1 cellular context compared by ENCODE assay signal in the genomic region with DNA sequence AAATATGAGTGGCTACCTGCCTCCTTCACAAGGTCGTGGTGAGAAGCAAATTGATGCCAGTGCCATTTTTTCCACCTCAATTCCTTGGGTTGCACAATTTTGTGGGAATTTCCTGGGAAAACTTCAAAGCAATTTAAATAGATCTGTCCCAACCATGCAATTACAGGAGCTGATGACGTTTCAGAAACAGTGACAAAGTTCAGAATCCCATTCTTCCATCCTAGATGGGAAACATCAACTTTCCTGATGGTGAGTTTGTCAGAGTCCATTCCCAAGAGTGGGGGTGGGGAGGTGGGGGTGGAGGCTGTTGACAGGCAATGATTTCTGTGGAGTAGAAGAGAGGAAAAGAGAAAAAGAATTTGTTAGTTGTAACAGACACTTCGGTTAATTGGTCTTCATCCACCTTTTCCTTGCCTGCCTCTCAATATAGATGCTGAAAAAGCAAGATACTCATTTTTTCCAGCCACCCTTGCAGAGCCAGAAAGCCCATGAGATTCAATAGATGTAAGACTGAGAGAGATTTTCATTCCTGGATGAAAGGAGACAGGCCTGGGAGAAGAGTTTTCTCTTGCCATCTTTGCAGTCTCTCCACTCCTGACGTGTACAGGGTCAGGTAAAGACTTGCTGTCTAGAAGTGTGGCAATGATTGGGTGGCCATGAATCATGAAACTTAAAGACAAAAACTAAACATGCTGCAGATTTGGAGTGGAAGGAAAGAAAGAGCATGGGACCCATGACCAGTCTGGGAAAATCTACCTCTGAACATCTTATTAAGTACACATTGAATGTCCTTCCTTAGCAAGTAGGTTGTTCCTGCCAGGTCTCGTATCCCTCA.
TF ChIP-seq lines count a peak whose summit lies in the region.

No MANE protein-coding gene starts in this region.

TF ChIP-seq in HepG2, 621 proteins besides CTCF, POLR2A, EP300 and RAD21 (continued from another document and continues in another):
- no peak for TF ChIP-seq ZNF318 (CRISPR knock-in tag; IDR thresholded peaks at IDR 0.05)
- TF ChIP-seq TFAP4 (IDR thresholded peaks at IDR 0.05; ENCODE audit: borderline replicate concordance, low read depth): no peak
- TF ChIP-seq ZBTB20 (CRISPR knock-in tag; IDR thresholded peaks at IDR 0.05; ENCODE audit: borderline replicate concordance, low read depth): peak; percentile 29; the same call in 1 of the 2 replicates
- no peak for TF ChIP-seq ARID2 (CRISPR knock-in tag; IDR thresholded peaks at IDR 0.05; ENCODE audit: borderline replicate concordance)
- TF ChIP-seq, protein P1, sequence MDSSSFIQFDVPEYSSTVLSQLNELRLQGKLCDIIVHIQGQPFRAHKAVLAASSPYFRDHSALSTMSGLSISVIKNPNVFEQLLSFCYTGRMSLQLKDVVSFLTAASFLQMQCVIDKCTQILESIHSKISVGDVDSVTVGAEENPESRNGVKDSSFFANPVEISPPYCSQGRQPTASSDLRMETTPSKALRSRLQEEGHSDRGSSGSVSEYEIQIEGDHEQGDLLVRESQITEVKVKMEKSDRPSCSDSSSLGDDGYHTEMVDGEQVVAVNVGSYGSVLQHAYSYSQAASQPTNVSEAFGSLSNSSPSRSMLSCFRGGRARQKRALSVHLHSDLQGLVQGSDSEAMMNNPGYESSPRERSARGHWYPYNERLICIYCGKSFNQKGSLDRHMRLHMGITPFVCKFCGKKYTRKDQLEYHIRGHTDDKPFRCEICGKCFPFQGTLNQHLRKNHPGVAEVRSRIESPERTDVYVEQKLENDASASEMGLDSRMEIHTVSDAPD (CRISPR knock-in tag; IDR thresholded peaks at IDR 0.05): 0 out of 2 replicates have a peak, but pooled peaks have one; percentile 10
- TF ChIP-seq, protein P2, sequence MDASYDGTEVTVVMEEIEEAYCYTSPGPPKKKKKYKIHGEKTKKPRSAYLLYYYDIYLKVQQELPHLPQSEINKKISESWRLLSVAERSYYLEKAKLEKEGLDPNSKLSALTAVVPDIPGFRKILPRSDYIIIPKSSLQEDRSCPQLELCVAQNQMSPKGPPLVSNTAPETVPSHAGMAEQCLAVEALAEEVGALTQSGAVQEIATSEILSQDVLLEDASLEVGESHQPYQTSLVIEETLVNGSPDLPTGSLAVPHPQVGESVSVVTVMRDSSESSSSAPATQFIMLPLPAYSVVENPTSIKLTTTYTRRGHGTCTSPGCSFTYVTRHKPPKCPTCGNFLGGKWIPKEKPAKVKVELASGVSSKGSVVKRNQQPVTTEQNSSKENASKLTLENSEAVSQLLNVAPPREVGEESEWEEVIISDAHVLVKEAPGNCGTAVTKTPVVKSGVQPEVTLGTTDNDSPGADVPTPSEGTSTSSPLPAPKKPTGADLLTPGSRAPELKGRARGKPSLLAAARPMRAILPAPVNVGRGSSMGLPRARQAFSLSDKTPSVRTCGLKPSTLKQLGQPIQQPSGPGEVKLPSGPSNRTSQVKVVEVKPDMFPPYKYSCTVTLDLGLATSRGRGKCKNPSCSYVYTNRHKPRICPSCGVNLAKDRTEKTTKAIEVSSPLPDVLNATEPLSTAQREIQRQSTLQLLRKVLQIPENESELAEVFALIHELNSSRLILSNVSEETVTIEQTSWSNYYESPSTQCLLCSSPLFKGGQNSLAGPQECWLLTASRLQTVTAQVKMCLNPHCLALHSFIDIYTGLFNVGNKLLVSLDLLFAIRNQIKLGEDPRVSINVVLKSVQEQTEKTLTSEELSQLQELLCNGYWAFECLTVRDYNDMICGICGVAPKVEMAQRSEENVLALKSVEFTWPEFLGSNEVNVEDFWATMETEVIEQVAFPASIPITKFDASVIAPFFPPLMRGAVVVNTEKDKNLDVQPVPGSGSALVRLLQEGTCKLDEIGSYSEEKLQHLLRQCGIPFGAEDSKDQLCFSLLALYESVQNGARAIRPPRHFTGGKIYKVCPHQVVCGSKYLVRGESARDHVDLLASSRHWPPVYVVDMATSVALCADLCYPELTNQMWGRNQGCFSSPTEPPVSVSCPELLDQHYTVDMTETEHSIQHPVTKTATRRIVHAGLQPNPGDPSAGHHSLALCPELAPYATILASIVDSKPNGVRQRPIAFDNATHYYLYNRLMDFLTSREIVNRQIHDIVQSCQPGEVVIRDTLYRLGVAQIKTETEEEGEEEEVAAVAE (CRISPR knock-in tag; IDR thresholded peaks at IDR 0.05; ENCODE audit: borderline replicate concordance): 0 out of 2 replicates have a peak, but pooled peaks have one; percentile 35
- no peak for TF ChIP-seq ATM (IDR thresholded peaks at IDR 0.05; ENCODE audit: borderline replicate concordance)
- peak; percentile 92 for TF ChIP-seq RBM22 (optimal IDR thresholded peaks at IDR 0.05; ENCODE audit: low read length)
- TF ChIP-seq CSRNP2 (CRISPR knock-in tag; conservative IDR thresholded peaks at IDR 0.05; ENCODE audit: low read depth): no peak
- no peak for TF ChIP-seq ARNTL (CRISPR knock-in tag; IDR thresholded peaks at IDR 0.05)
- TF ChIP-seq, protein P3, sequence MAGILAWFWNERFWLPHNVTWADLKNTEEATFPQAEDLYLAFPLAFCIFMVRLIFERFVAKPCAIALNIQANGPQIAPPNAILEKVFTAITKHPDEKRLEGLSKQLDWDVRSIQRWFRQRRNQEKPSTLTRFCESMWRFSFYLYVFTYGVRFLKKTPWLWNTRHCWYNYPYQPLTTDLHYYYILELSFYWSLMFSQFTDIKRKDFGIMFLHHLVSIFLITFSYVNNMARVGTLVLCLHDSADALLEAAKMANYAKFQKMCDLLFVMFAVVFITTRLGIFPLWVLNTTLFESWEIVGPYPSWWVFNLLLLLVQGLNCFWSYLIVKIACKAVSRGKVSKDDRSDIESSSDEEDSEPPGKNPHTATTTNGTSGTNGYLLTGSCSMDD (CRISPR knock-in tag; IDR thresholded peaks at IDR 0.05): no peak
- TF ChIP-seq, protein P4, sequence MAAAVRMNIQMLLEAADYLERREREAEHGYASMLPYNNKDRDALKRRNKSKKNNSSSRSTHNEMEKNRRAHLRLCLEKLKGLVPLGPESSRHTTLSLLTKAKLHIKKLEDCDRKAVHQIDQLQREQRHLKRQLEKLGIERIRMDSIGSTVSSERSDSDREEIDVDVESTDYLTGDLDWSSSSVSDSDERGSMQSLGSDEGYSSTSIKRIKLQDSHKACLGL (CRISPR knock-in tag; IDR thresholded peaks at IDR 0.05): no peak
- peak; percentile 76; the same call in 1 of the 2 replicates for TF ChIP-seq FOXK1 (CRISPR knock-in tag; IDR thresholded peaks at IDR 0.05; ENCODE audit: borderline replicate concordance, low read depth)
- no peak for TF ChIP-seq PREB (CRISPR knock-in tag; IDR thresholded peaks at IDR 0.05)
- 0 out of 2 replicates have a peak, but pooled peaks have one; percentile 45 for TF ChIP-seq SAFB2 (CRISPR knock-in tag; IDR thresholded peaks at IDR 0.05; ENCODE audit: borderline replicate concordance, low read depth)
- peak; percentile 72 for TF ChIP-seq TEAD3 (CRISPR knock-in tag; optimal IDR thresholded peaks at IDR 0.05; ENCODE audit: borderline replicate concordance)
- no peak for TF ChIP-seq MTF1 (CRISPR knock-in tag; IDR thresholded peaks at IDR 0.05)
- TF ChIP-seq HBP1 (CRISPR knock-in tag; IDR thresholded peaks at IDR 0.05; ENCODE audit: low read depth): 0 out of 2 replicates have a peak, but pooled peaks have one; percentile 46
- TF ChIP-seq ZFY (CRISPR knock-in tag; IDR thresholded peaks at IDR 0.05): no peak
- no peak for TF ChIP-seq ZNF451 (CRISPR knock-in tag; IDR thresholded peaks at IDR 0.05)
- no peak for TF ChIP-seq ZNF33B (CRISPR knock-in tag; IDR thresholded peaks at IDR 0.05)
- no peak for TF ChIP-seq ZBTB14 (CRISPR knock-in tag; IDR thresholded peaks at IDR 0.05)
- no peak for TF ChIP-seq ZNF354B (CRISPR knock-in tag; IDR thresholded peaks at IDR 0.05)
- peak; percentile 47; the same call in 1 of the 2 replicates for TF ChIP-seq ZNF772 (CRISPR knock-in tag; IDR thresholded peaks at IDR 0.05)
- TF ChIP-seq GABPA (IDR thresholded peaks at IDR 0.05; ENCODE audit: low read depth, low read length): no peak
- TF ChIP-seq GABPA (CRISPR knock-in tag; IDR thresholded peaks at IDR 0.05; ENCODE audit: low read depth): 0 out of 2 replicates have a peak, but pooled peaks have one; percentile 33
